8 cellular contexts compared by ENCODE assay signal in genomic region chr19:41883821-41884733, GRCh38. TPM values are rescaled to one million over a fixed set of nuclear protein-coding genes. Genes with fewer than 3 reads are reported as not detected.
DNase-seq lines count a peak whose midpoint lies in the region; ATAC-seq, FAIRE-seq and TF ChIP-seq lines count a peak whose summit lies in the region.

No MANE protein-coding gene starts in this region.

- ATAC-seq in GM21367 (IDR thresholded peaks at IDR 0.05; ENCODE audit: unreplicated experiment): peak; percentile 58

- peaks cover 3% of the 10 kb centered on the region for H3K36me3 ChIP-seq in NT2/D1 (ENCODE audit: insufficient read depth, insufficient read length, low read length)

- H3K27me3 ChIP-seq in NT2/D1 (ENCODE audit: insufficient read depth, insufficient read length): peaks cover 26% of the 10 kb centered on the region

- H3K27me3 Mint-ChIP-seq in mesothelial cell of epicardium (ENCODE audit: low read depth): peaks cover 33% of the 10 kb centered on the region

- H3K9me3 Mint-ChIP-seq in mesothelial cell of epicardium: no peaks in the 10 kb centered on the region

- H3K36me3 Mint-ChIP-seq in mesothelial cell of epicardium: no peaks in the 10 kb centered on the region

- H3K4me3 ChIP-seq in NT2/D1 (ENCODE audit: insufficient read length, low read depth): peak overlapping the region; percentile 94

- H3K4me1 ChIP-seq in NT2/D1 (ENCODE audit: insufficient read depth, insufficient read length): peaks cover 2% of the 10 kb centered on the region

- H3K9me3 ChIP-seq in NT2/D1 (ENCODE audit: insufficient read depth, low read length): no peaks in the 10 kb centered on the region

- TF ChIP-seq CTCF in mesothelial cell of epicardium (IDR thresholded peaks at IDR 0.05; ENCODE audit: unreplicated experiment): no peak

- FAIRE-seq in HTR-8/SVneo (lab: Jason Lieb, UNC): peak; percentile 96
- FAIRE-seq in endometrium (lab: Jason Lieb, UNC): peak; percentile 88

- H3K4me1 Mint-ChIP-seq in mesothelial cell of epicardium: peaks cover 24% of the 10 kb centered on the region

- H3K9ac ChIP-seq in NT2/D1 (ENCODE audit: insufficient read length, low read depth): peak overlapping the region; percentile 91

- DNase-seq in Caki2 (ENCODE audit: low read depth) (peak; percentile 98), HTR-8/SVneo (ENCODE audit: insufficient read length, low spot score) (peak; percentile 95), NT2/D1 (ENCODE audit: low read depth, low spot score) (peak; percentile 79), mesothelial cell of epicardium (ENCODE audit: low spot score in 2 of 2, unreplicated experiment in 2 of 2) (peak; percentile 84 to 89)
- DNase-seq in activated CD8-positive, alpha-beta memory T cell treated with anti-CD3 and anti-CD28 coated beads, Interleukin-2, amount 50 U/mL, for 24 hours (ENCODE audit: extremely low read depth): peak; percentile 76
- peak; percentile 75 to 78 for DNase-seq in stimulated activated CD8-positive, alpha-beta memory T cell treated with anti-CD3 and anti-CD28 coated beads, Interleukin-15, amount 100 ng/mL, for 4 hours (ENCODE audit: low read depth in 2 of 2)

- H3K4me3 Mint-ChIP-seq in mesothelial cell of epicardium: peak overlapping the region; percentile 93

- peak overlapping the region; percentile 87 for H3K27ac Mint-ChIP-seq in mesothelial cell of epicardium

- in situ Hi-C loops in Caki2 (cut with HindIII; ENCODE audit: low pct_unique_long_range_greater_than_20kb, low sequenced_read_pairs): no loop called here

RNA-seq across cellular contexts. Expression of gene ARHGEF1, which starts 1.1 kb away (rescaled TPM):
- 43.6 and 48.7 TPM in 2 replicates for total RNA-seq in Caki2 (2014; rRNA removed; shearing (Covaris generic); ENCODE audit: low replicate concordance)
- 78.8 to 83.9 TPM (median 82.4 TPM) in 3 replicates for total RNA-seq in mesothelial cell of epicardium

RNA-seq across cellular contexts. Expression of gene CD79A, which starts 7.0 kb away (rescaled TPM):
- not detected in 2 replicates for total RNA-seq in Caki2 (2014; rRNA removed; shearing (Covaris generic); ENCODE audit: low replicate concordance)
- 0.43 to 0.62 TPM (median 0.58 TPM) in 3 replicates for total RNA-seq in mesothelial cell of epicardium

RNA-seq across cellular contexts. Expression of gene RPS19, which starts 24.0 kb away (rescaled TPM):
- total RNA-seq in Caki2 (2014; rRNA removed; shearing (Covaris generic); ENCODE audit: low replicate concordance): 3,670 and 5,241 TPM in 2 replicates
- total RNA-seq in mesothelial cell of epicardium: 2,197 to 2,288 TPM (median 2,263 TPM) in 3 replicates

RNA-seq across cellular contexts. Expression of gene DMRTC2, which starts 39.2 kb away (rescaled TPM):
- not detected in 2 replicates for total RNA-seq in Caki2 (2014; rRNA removed; shearing (Covaris generic); ENCODE audit: low replicate concordance)
- not detected in 3 replicates for total RNA-seq in mesothelial cell of epicardium

RNA-seq across cellular contexts. Expression of gene LYPD4, which starts 39.6 kb away (rescaled TPM):
- not detected in 2 replicates for total RNA-seq in Caki2 (2014; rRNA removed; shearing (Covaris generic); ENCODE audit: low replicate concordance)
- total RNA-seq in mesothelial cell of epicardium: not detected in 3 replicates

Comparison
In these comparisons a context has a peak if more than half of its experiments do, and no peak if none do; other contexts are left out.
1. Peak in every context shown above with its lines: DNase-seq, ATAC-seq and H3K4me3 ChIP-seq.